Comparison of ENCODE assay signal across 1 cellular context in the genomic region with DNA sequence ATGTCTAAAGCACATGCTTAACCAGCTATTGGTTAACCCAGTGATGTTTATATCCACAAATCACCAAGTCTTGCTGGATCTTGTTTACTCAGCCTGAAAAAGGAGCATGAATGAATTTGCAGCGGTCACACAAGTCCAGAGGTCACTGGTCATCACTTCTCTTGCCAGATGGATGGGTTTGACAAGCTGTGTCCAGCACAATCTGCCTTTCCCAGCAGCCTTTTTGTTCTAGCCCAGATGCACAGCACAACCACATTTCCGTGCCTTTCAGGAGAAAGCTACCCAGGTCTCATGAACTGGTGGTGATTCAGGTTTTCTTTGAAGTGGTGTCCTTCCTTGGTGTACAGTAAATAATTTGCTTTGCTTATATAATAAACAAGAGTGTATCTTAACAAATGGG.
TF ChIP-seq lines count a peak whose summit lies in the region.

No MANE protein-coding gene starts in this region.

TF ChIP-seq in HepG2, 621 proteins besides CTCF, POLR2A, EP300 and RAD21:
- TF ChIP-seq HNF4A (CRISPR knock-in tag; IDR thresholded peaks at IDR 0.05), result peak; percentile 51; the same call in 1 of the 2 replicates
- TF ChIP-seq FOXP1 (IDR thresholded peaks at IDR 0.05), result no peak
- TF ChIP-seq FOXP1 (CRISPR knock-in tag; IDR thresholded peaks at IDR 0.05), result peak; percentile 30; the same call in 1 of the 2 replicates
- TF ChIP-seq MAFG (CRISPR knock-in tag; IDR thresholded peaks at IDR 0.05), result no peak
- no peak for TF ChIP-seq FOXA1 (IDR thresholded peaks at IDR 0.05)
- TF ChIP-seq FOXA1 (CRISPR knock-in tag; IDR thresholded peaks at IDR 0.05), result peak; percentile 39; the same call in 1 of the 2 replicates
- peak; percentile 74 for TF ChIP-seq FOXA3 (CRISPR knock-in tag; IDR thresholded peaks at IDR 0.05)
- TF ChIP-seq HNRNPLL (IDR thresholded peaks at IDR 0.05; ENCODE audit: low read depth, low read length, poor library complexity, severe bottlenecking), result no peak
- no peak for TF ChIP-seq ZNF382 (CRISPR knock-in tag; IDR thresholded peaks at IDR 0.05; ENCODE audit: borderline replicate concordance)
